Comparison of ENCODE assay signal across 12 cellular contexts in the genomic region with DNA sequence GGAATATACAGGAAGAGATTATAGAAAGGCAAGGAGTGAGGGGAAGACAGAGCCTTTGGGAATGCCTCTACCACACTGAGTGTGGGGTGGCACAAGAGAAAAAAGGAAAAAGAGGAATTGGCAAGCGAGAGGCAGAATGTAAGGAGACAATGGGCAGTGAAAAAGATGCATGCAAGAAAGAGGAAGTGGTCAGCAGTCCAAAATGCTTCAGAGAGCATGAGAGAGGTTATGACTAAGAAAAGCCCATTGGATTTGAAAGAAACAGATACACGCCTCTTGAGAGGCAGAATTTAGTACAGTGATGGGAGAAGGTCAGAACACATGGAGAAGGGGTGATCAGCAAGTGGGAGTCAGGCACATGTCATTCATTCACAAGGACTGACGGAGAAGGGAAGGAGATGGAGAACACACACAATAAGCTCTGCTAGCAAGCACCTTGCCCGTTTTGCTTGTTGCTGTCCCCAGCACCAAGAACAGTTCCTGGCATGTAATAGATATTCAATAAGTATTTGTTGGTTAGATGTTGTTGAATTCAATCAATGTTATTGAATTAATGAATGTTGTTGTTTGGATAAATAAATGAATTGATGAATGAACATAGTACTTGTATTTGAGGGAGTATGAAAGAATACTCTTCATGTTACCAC. TPM values are rescaled to one million over a fixed set of nuclear protein-coding genes. Genes with fewer than 3 reads are reported as not detected.
DNase-seq lines count a peak whose midpoint lies in the region; ATAC-seq and TF ChIP-seq lines count a peak whose summit lies in the region.
"Had no signal": no experiment of that assay in that cellular context is flagged by ENCODE, and none has a peak within 500 bp of the region (broad histone marks: within the 10 kb centered on the region; RNA-seq: fewer than 3 reads in every experiment).

No MANE protein-coding gene starts in this region.

- no peak overlapping the region for H3K4me2 ChIP-seq in OCI-LY7 (ENCODE audit: low read length)

- no TSS peak for BruUV-seq in OCI-LY7 (replicated peaks; lab: Mats Ljungman, UMichigan)

- no peak for TF ChIP-seq POLR2A in GM18505 (IDR thresholded peaks at IDR 0.05; ENCODE audit: borderline replicate concordance, extremely low read depth, insufficient read depth, insufficient read length)

- intact Hi-C loops in OCI-LY7 (cut with micrococcal nuclease; ENCODE audit: unreplicated experiment): no loop called here

- CTCF ChIA-PET in OCI-LY7 (lab: Charles Lee; ENCODE audit: unreplicated experiment): no interaction called here

- peak; percentile 5 for DNase-seq in OCI-LY7 (ENCODE audit: low spot score)
- no peak for DNase-seq in inferior parietal cortex (ENCODE audit: extremely low spot score)
- DNase-seq in GDM1 (lab: John Stamatoyannopoulos, UW): no peak
- no peak for DNase-seq in NCI-H82 (lab: John Stamatoyannopoulos, UW)
- DNase-seq in stimulated activated naive CD4-positive, alpha-beta T cell (lab: John Stamatoyannopoulos, UW): no peak
- DNase-seq: midbrain, NCI-H1417 treated with DMSO at 0.1 percent for 48 hours, Right ventricle myocardium superior had no signal

- no peaks in the 10 kb centered on the region for H3K4me1 ChIP-seq in OCI-LY7 (ENCODE audit: insufficient read depth, low read length, poor library complexity, severe bottlenecking)

- ATAC-seq in GM18505 (IDR thresholded peaks at IDR 0.05; ENCODE audit: unreplicated experiment) (peak; percentile 97), GM21447 (IDR thresholded peaks at IDR 0.05; ENCODE audit: unreplicated experiment) (peak; percentile 98), HG03108 (IDR thresholded peaks at IDR 0.05; ENCODE audit: unreplicated experiment) (peak; percentile 97)

- H3K27ac ChIP-seq in OCI-LY7 (ENCODE audit: low read depth, low read length, poor library complexity, severe bottlenecking): no peak overlapping the region

- no peaks in the 10 kb centered on the region for H3K79me2 ChIP-seq in OCI-LY7 (ENCODE audit: insufficient read depth, low read depth, low read length)

- H2AFZ ChIP-seq in OCI-LY7 (ENCODE audit: low read length): no peak overlapping the region

- H4K20me1 ChIP-seq in OCI-LY7 (ENCODE audit: insufficient read depth, low read length): no peaks in the 10 kb centered on the region

- H3K9me2 ChIP-seq in OCI-LY7 (ENCODE audit: insufficient read depth, low read length): no peaks in the 10 kb centered on the region

- H3K4me3 ChIP-seq in OCI-LY7 (ENCODE audit: low read depth, low read length, poor library complexity, severe bottlenecking): no peak overlapping the region

- no peaks in the 10 kb centered on the region for H3K9me3 ChIP-seq in OCI-LY7 (ENCODE audit: low read length)

- H3K36me3 ChIP-seq in OCI-LY7 (ENCODE audit: insufficient read depth, low read length): no peaks in the 10 kb centered on the region

- POLR2A ChIA-PET in OCI-LY7 (lab: Charles Lee): no interaction called here

- no peak for TF ChIP-seq CTCF in OCI-LY7 (conservative IDR thresholded peaks at IDR 0.05; ENCODE audit: low read length)

RNA-seq across cellular contexts. Expression of gene DCHS2, which starts 6.3 kb away (rescaled TPM):
- total RNA-seq in OCI-LY7 (2014; rRNA removed; shearing (Covaris generic)): not detected in 2 replicates
- not detected in 2 replicates for total RNA-seq in OCI-LY7 (2022)
- total RNA-seq: activated CD8-positive, alpha-beta memory T cell treated with anti-CD3 and anti-CD28 coated beads for 36 hours; Right ventricle myocardium superior had no signal
